25 cellular contexts compared by ENCODE assay signal in the genomic region with DNA sequence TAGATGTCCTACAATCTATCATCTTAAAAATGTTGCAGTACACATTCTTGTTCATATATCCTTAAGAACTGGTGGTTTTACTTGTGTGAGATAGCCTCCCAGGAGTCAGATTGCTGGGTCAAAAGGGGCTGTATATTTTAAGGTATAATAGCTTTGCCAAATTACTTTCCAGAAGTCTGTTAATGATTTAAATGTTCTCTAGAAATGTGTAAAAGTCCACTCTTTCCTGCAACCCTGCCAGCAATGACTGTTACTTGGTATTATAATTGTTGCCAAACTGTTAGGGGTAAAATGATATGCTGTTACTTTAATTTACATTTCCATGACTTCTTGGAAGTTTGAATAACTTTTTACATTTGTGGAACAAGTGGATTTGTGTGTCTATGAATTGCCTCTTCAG.
"Had no signal": no experiment of that assay in that cellular context is flagged by ENCODE, and none has a peak within 500 bp of the region (broad histone marks: within the 10 kb centered on the region; RNA-seq: fewer than 3 reads in every experiment).

No MANE protein-coding gene starts in this region.

- DNase-seq: naive B cell; naive thymus-derived CD8-positive, alpha-beta T cell; nephron progenitor cell; nucleus accumbens; pancreas; sigmoid colon; small intestine; stimulated activated CD4-positive, alpha-beta T cell treated with anti-CD3 and anti-CD28 coated beads, Interleukin-15, amount 100 ng/mL, for 24 hours; stimulated activated CD4-positive, alpha-beta T cell treated with anti-CD3 and anti-CD28 coated beads, Interleukin-2, amount 100 ng/mL, for 24 hours; stimulated activated CD4-positive, alpha-beta T cell treated with anti-CD3 and anti-CD28 coated beads, Interleukin-2, amount 100 ng/mL, for 48 hours; stimulated activated CD4-positive, alpha-beta T cell treated with anti-CD3 and anti-CD28 coated beads, Interleukin-4, amount 100 ng/mL, for 24 hours; stimulated activated naive B cell treated with anti-CD40 and anti-IgM and Interleukin-4, amounts not matched to agents 10 μg/mL and 1 μg/mL and 100 μg/mL, for 72 hours; stimulated activated naive CD4-positive, alpha-beta T cell treated with Interleukin-2 at 50 U/mL for 16 hours; stomach; thyroid gland; trophoblast cell; upper lobe of left lung; uterus had no signal

- H3K4me1 ChIP-seq: pancreas, prostate gland, right atrium auricular region, thyroid gland, tibial nerve, uterus had no signal

- H3K36me3 ChIP-seq: neutrophil, pancreas, prostate gland, right atrium auricular region, sigmoid colon, stomach, thoracic aorta, thyroid gland, tibial nerve, upper lobe of left lung, uterus had no signal

- H3K27me3 ChIP-seq: pancreas, right atrium auricular region, sigmoid colon, stomach, thyroid gland, tibial nerve, upper lobe of left lung, uterus had no signal

- H3K27ac ChIP-seq: neutrophil, pancreas, prostate gland, right atrium auricular region, sigmoid colon, stomach, thoracic aorta, thyroid gland, tibial nerve, upper lobe of left lung, uterus had no signal

- H3K4me3 ChIP-seq: pancreas, prostate gland, right atrium auricular region, sigmoid colon, stomach, thoracic aorta, thyroid gland, tibial nerve, upper lobe of left lung, uterus had no signal

- FAIRE-seq: pancreas, small intestine had no signal

- ATAC-seq: naive thymus-derived CD8-positive, alpha-beta T cell; natural killer cell treated with Interleukin-12 subunit alpha and Interleukin-12 subunit beta and Interleukin-15 and Interleukin-18, amount 100 ng/mL, for 72 hours; pancreas; stimulated activated effector memory CD8-positive, alpha-beta T cell treated with anti-CD3 and anti-CD28 coated beads, Interleukin-12 subunit alpha, Interleukin-12 subunit beta, amount 100 ng/mL, for 72 hours; stimulated activated naive B cell treated with anti-CD40 and anti-IgM and Interleukin-4, amounts not matched to agents 10 μg/mL and 1 μg/mL and 100 μg/mL, for 72 hours had no signal

- H3K9me3 ChIP-seq: neutrophil, pancreas, prostate gland, right atrium auricular region, sigmoid colon, stomach, thoracic aorta, thyroid gland, tibial nerve, upper lobe of left lung, uterus had no signal
